In genomic region chr12:56449622-56449984, GRCh38 we compare ENCODE assay signal across 1 cellular context.
TF ChIP-seq lines count a peak whose summit lies in the region.

No MANE protein-coding gene starts in this region.

TF ChIP-seq in HepG2, 621 proteins besides CTCF, POLR2A, EP300 and RAD21:
- no peak for TF ChIP-seq PBX3 (CRISPR knock-in tag; IDR thresholded peaks at IDR 0.05; ENCODE audit: borderline replicate concordance)
- TF ChIP-seq ZSCAN25 (CRISPR knock-in tag; IDR thresholded peaks at IDR 0.05) = no peak
- no peak for TF ChIP-seq XRCC5 (optimal IDR thresholded peaks at IDR 0.05; ENCODE audit: low read length)
- TF ChIP-seq TERF1 (CRISPR knock-in tag; IDR thresholded peaks at IDR 0.05) = no peak
- no peak for TF ChIP-seq POLR2G (IDR thresholded peaks at IDR 0.05; ENCODE audit: low read depth, low read length)
- TF ChIP-seq USF2 (IDR thresholded peaks at IDR 0.05; ENCODE audit: low read depth, low read length) = no peak
- peak; percentile 17; the same call in 1 of the 2 replicates for TF ChIP-seq USF2 (CRISPR knock-in tag; IDR thresholded peaks at IDR 0.05; ENCODE audit: borderline replicate concordance)
- no peak for TF ChIP-seq ZNF619 (CRISPR knock-in tag; IDR thresholded peaks at IDR 0.05)
- 0 out of 2 replicates have a peak, but pooled peaks have one; percentile 1 for TF ChIP-seq ZNF510 (CRISPR knock-in tag; IDR thresholded peaks at IDR 0.05; ENCODE audit: low read depth)
- TF ChIP-seq ZSCAN9 (CRISPR knock-in tag; IDR thresholded peaks at IDR 0.05; ENCODE audit: borderline replicate concordance) = no peak
- TF ChIP-seq HNRNPUL1 (IDR thresholded peaks at IDR 0.05; ENCODE audit: low read depth, low read length) = no peak
- no peak for TF ChIP-seq ZFP41 (CRISPR knock-in tag; IDR thresholded peaks at IDR 0.05; ENCODE audit: borderline replicate concordance)
- no peak for TF ChIP-seq ZNF737 (CRISPR knock-in tag; IDR thresholded peaks at IDR 0.05; ENCODE audit: borderline replicate concordance)
- no peak for TF ChIP-seq CSRNP1 (CRISPR knock-in tag; IDR thresholded peaks at IDR 0.05)
- no peak for TF ChIP-seq ATF7-NPFF (CRISPR knock-in tag; IDR thresholded peaks at IDR 0.05; ENCODE audit: low read depth)
- no peak for TF ChIP-seq PCBP2 (optimal IDR thresholded peaks at IDR 0.05; ENCODE audit: low read depth, low read length, poor library complexity, severe bottlenecking)
- TF ChIP-seq NFE2L1 (CRISPR knock-in tag; IDR thresholded peaks at IDR 0.05; ENCODE audit: borderline replicate concordance) = no peak
- no peak for TF ChIP-seq ZNF674 (CRISPR knock-in tag; IDR thresholded peaks at IDR 0.05; ENCODE audit: low read depth)
- TF ChIP-seq ZNF33A (CRISPR knock-in tag; IDR thresholded peaks at IDR 0.05; ENCODE audit: borderline replicate concordance) = 0 out of 2 replicates have a peak, but pooled peaks have one; percentile 3
- no peak for TF ChIP-seq DPF2 (CRISPR knock-in tag; IDR thresholded peaks at IDR 0.05; ENCODE audit: borderline replicate concordance, low read depth)
- no peak for TF ChIP-seq KLF16 (CRISPR knock-in tag; IDR thresholded peaks at IDR 0.05)
- TF ChIP-seq ZNF577 (CRISPR knock-in tag; IDR thresholded peaks at IDR 0.05; ENCODE audit: borderline replicate concordance, low read depth) = no peak
- TF ChIP-seq ZNF224 (CRISPR knock-in tag; IDR thresholded peaks at IDR 0.05) = no peak
- TF ChIP-seq ZNF460 (CRISPR knock-in tag; IDR thresholded peaks at IDR 0.05; ENCODE audit: borderline replicate concordance) = no peak
- TF ChIP-seq PHF5A (CRISPR knock-in tag; IDR thresholded peaks at IDR 0.05; ENCODE audit: low read depth, unreplicated experiment) = no peak
- no peak for TF ChIP-seq FUBP1 (CRISPR knock-in tag; IDR thresholded peaks at IDR 0.05; ENCODE audit: borderline replicate concordance)
